29 cellular contexts compared by ENCODE assay signal in the genomic region with DNA sequence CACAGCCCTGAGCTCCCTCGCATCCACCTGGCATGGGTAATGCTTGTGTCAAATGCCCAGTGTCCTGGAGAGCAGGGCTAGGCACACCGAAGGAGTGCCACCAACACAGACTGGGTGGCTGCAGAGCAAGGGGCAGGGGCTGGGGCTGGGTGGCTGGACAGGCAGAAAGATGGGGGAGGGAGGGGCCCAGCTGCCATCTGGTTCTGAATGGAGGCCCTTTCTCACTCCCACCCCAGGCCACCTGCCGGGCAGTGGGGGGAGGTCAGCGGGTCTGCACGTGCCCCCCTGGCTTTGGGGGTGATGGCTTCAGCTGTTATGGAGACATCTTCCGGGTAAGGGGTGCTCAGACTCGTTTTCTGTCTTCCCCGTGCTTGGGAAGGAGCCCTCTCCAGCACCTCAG. TPM values are rescaled to one million over a fixed set of nuclear protein-coding genes. Genes with fewer than 3 reads are reported as not detected.
"Had no signal": no experiment of that assay in that cellular context is flagged by ENCODE, and none has a peak within 500 bp of the region (broad histone marks: within the 10 kb centered on the region; RNA-seq: fewer than 3 reads in every experiment).

No MANE protein-coding gene starts in this region.

- H3K27ac ChIP-seq: dorsolateral prefrontal cortex, esophagus muscularis mucosa, foreskin keratinocyte, gastroesophageal sphincter, heart left ventricle, hepatocyte, neural progenitor cell, prostate gland, right atrium auricular region, sigmoid colon, stomach, thyroid gland, vagina had no signal

- H3K9me3 ChIP-seq: esophagus muscularis mucosa, gastroesophageal sphincter, heart left ventricle, mucosa of descending colon, prostate gland, right atrium auricular region, sigmoid colon, stomach, thyroid gland, vagina had no signal

- H3K36me3 Mint-ChIP-seq: mesothelial cell of epicardium; naive B cell; natural killer cell treated with Interleukin-12 subunit alpha and Interleukin-12 subunit beta and Interleukin-15 and Interleukin-18, amount 100 ng/mL, for 72 hours; neural progenitor cell; stimulated activated effector memory CD8-positive, alpha-beta T cell treated with anti-CD3 and anti-CD28 coated beads, Interleukin-12 subunit alpha, Interleukin-12 subunit beta, amount 100 ng/mL, for 72 hours had no signal

- DNase-seq: dorsolateral prefrontal cortex; effector CD4-positive, alpha-beta T cell; foreskin keratinocyte; heart left ventricle; kidney; mesenchymal stem cell; mucosa of descending colon; naive B cell; nucleus accumbens; sigmoid colon; stimulated activated CD4-positive, alpha-beta T cell treated with anti-CD3 and anti-CD28 coated beads, Interleukin-2, amount 100 ng/mL, for 24 hours; stimulated activated CD4-positive, alpha-beta T cell treated with anti-CD3 and anti-CD28 coated beads, Interleukin-4, amount 100 ng/mL, for 24 hours; stimulated activated naive CD4-positive, alpha-beta T cell treated with Interleukin-2 at 50 U/mL for 16 hours; stomach; thyroid gland; trophoblast cell had no signal

- H3K27me3 ChIP-seq: dorsolateral prefrontal cortex, esophagus muscularis mucosa, foreskin keratinocyte, gastroesophageal sphincter, heart left ventricle, hepatocyte, neural progenitor cell, right atrium auricular region, sigmoid colon, stomach, thyroid gland, vagina had no signal

- H2AFZ ChIP-seq: hepatocyte, neural progenitor cell had no signal

- H3K27me3 Mint-ChIP-seq: natural killer cell treated with Interleukin-12 subunit alpha and Interleukin-12 subunit beta and Interleukin-15 and Interleukin-18, amount 100 ng/mL, for 72 hours had no signal

- H3K79me2 ChIP-seq: hepatocyte had no signal

- H3K4me3 Mint-ChIP-seq: mesothelial cell of epicardium; naive B cell; natural killer cell treated with Interleukin-12 subunit alpha and Interleukin-12 subunit beta and Interleukin-15 and Interleukin-18, amount 100 ng/mL, for 72 hours; neural progenitor cell; stimulated activated effector memory CD8-positive, alpha-beta T cell treated with anti-CD3 and anti-CD28 coated beads, Interleukin-12 subunit alpha, Interleukin-12 subunit beta, amount 100 ng/mL, for 72 hours had no signal

- H3K36me3 ChIP-seq: neural progenitor cell, prostate gland, right atrium auricular region, sigmoid colon, thyroid gland, vagina had no signal

- H3K4me3 ChIP-seq: dorsolateral prefrontal cortex, esophagus muscularis mucosa, gastroesophageal sphincter, heart left ventricle, hepatocyte, mucosa of descending colon, neural progenitor cell, prostate gland, right atrium auricular region, sigmoid colon, stomach, thyroid gland, vagina had no signal

- H3K4me1 Mint-ChIP-seq: mesothelial cell of epicardium; naive B cell; stimulated activated effector memory CD8-positive, alpha-beta T cell treated with anti-CD3 and anti-CD28 coated beads, Interleukin-12 subunit alpha, Interleukin-12 subunit beta, amount 100 ng/mL, for 72 hours had no signal

- H3K4me1 ChIP-seq: foreskin keratinocyte, gastroesophageal sphincter, prostate gland, right atrium auricular region, sigmoid colon, stomach, thyroid gland, vagina had no signal

- ATAC-seq: foreskin keratinocyte; gastroesophageal sphincter; heart left ventricle; left lobe of liver; mucosa of descending colon; natural killer cell treated with Interleukin-12 subunit alpha and Interleukin-12 subunit beta and Interleukin-15 and Interleukin-18, amount 100 ng/mL, for 72 hours; stimulated activated effector memory CD8-positive, alpha-beta T cell treated with anti-CD3 and anti-CD28 coated beads, Interleukin-12 subunit alpha, Interleukin-12 subunit beta, amount 100 ng/mL, for 72 hours had no signal

- H3K9me3 Mint-ChIP-seq: mesothelial cell of epicardium; naive B cell; natural killer cell treated with Interleukin-12 subunit alpha and Interleukin-12 subunit beta and Interleukin-15 and Interleukin-18, amount 100 ng/mL, for 72 hours; neural progenitor cell; stimulated activated effector memory CD8-positive, alpha-beta T cell treated with anti-CD3 and anti-CD28 coated beads, Interleukin-12 subunit alpha, Interleukin-12 subunit beta, amount 100 ng/mL, for 72 hours had no signal

- H3K4me2 ChIP-seq: hepatocyte, neural progenitor cell had no signal

- H3K27ac Mint-ChIP-seq: mesothelial cell of epicardium; naive B cell; natural killer cell treated with Interleukin-12 subunit alpha and Interleukin-12 subunit beta and Interleukin-15 and Interleukin-18, amount 100 ng/mL, for 72 hours; neural progenitor cell; stimulated activated effector memory CD8-positive, alpha-beta T cell treated with anti-CD3 and anti-CD28 coated beads, Interleukin-12 subunit alpha, Interleukin-12 subunit beta, amount 100 ng/mL, for 72 hours had no signal

RNA-seq across cellular contexts. Expression of gene STAB1, which starts 17.0 kb away (rescaled TPM):
- total RNA-seq: foreskin keratinocyte, osteocyte had no signal

RNA-seq across cellular contexts. Expression of gene TNNC1, which starts 58.3 kb away (rescaled TPM):
- total RNA-seq: foreskin keratinocyte; lung microvascular endothelial cell; natural killer cell treated with Interleukin-12 subunit alpha and Interleukin-12 subunit beta and Interleukin-15 and Interleukin-18, amount 100 ng/mL, for 72 hours; osteocyte had no signal
